In the genomic region with DNA sequence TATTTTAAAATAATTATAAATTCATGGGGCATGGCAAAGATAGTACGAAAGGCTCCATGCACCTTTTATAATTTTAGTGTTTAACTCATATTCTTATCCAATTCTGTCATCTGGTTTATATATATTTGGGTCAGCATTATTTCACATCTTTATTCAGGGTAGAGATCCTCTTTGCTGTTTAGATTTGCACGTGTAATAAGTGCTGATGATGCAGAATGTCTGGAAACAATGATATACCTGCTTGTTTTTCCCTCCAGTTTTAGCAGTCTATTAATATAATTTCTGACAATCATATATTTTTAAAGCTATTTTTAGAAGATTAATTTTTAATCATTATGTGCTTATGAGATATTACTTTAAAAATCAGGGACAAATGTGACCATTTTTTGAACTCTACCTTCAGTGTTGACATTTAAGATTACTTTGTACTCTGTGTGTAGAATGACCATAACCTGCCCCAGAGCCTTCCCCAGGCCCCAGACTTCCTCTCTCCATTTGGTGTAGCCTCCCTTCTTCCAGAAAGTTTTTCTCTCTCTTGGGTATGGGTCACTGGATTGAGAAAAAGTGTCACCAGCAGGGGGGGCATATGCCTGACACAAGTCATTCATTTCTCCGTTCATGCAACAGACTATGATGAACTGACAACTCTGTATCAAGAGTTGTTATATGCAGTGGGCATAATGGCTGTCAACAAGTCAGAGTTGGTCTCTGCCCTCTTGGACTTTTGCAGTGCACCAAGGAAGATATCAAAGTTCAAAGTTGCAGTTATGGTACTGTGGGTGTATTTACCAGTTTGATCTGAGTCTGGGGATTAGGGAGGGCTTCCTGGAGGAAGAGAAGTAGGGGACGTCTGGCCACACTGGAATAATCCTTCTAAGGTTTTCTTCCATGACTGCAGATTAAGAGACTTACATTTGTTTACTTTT, we compare ENCODE assay signal across 1 cellular context.
TF ChIP-seq lines count a peak whose summit lies in the region.

No MANE protein-coding gene starts in this region.

TF ChIP-seq in GM12878, 131 proteins besides CTCF, POLR2A, EP300 and RAD21:
- TF ChIP-seq, protein P1, sequence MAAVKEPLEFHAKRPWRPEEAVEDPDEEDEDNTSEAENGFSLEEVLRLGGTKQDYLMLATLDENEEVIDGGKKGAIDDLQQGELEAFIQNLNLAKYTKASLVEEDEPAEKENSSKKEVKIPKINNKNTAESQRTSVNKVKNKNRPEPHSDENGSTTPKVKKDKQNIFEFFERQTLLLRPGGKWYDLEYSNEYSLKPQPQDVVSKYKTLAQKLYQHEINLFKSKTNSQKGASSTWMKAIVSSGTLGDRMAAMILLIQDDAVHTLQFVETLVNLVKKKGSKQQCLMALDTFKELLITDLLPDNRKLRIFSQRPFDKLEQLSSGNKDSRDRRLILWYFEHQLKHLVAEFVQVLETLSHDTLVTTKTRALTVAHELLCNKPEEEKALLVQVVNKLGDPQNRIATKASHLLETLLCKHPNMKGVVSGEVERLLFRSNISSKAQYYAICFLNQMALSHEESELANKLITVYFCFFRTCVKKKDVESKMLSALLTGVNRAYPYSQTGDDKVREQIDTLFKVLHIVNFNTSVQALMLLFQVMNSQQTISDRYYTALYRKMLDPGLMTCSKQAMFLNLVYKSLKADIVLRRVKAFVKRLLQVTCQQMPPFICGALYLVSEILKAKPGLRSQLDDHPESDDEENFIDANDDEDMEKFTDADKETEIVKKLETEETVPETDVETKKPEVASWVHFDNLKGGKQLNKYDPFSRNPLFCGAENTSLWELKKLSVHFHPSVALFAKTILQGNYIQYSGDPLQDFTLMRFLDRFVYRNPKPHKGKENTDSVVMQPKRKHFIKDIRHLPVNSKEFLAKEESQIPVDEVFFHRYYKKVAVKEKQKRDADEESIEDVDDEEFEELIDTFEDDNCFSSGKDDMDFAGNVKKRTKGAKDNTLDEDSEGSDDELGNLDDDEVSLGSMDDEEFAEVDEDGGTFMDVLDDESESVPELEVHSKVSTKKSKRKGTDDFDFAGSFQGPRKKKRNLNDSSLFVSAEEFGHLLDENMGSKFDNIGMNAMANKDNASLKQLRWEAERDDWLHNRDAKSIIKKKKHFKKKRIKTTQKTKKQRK (IDR thresholded peaks at IDR 0.05; ENCODE audit: low read depth, low read length) = no peak
- TF ChIP-seq ATF7 (IDR thresholded peaks at IDR 0.05; ENCODE audit: low read depth) (no peak), FOXK2 (IDR thresholded peaks at IDR 0.05) (no peak), POLR2AphosphoS2 (IDR thresholded peaks at IDR 0.05; ENCODE audit: low read depth, low read length) (no peak), ZNF24 (IDR thresholded peaks at IDR 0.05) (no peak), ZNF274 (IDR thresholded peaks at IDR 0.05; ENCODE audit: insufficient read depth, insufficient read length) (no peak), TBL1XR1 (IDR thresholded peaks at IDR 0.05; ENCODE audit: low read depth, low read length) (no peak), EZH2 (IDR thresholded peaks at IDR 0.05; ENCODE audit: borderline replicate concordance, control insufficient read depth, low read depth, low read length) (no peak), BRCA1 (IDR thresholded peaks at IDR 0.05; ENCODE audit: low read depth, low read length) (no peak), CBX3 (IDR thresholded peaks at IDR 0.05; ENCODE audit: borderline replicate concordance, low read depth) (no peak), STAT3 (IDR thresholded peaks at IDR 0.05; ENCODE audit: low read depth, low read length) (no peak), MYB (IDR thresholded peaks at IDR 0.05; ENCODE audit: borderline replicate concordance, low read depth, low read length) (no peak), RELA (IDR thresholded peaks at IDR 0.05; ENCODE audit: borderline replicate concordance, partially characterized antibody) (no peak), NR2F1 (conservative IDR thresholded peaks at IDR 0.05) (no peak)
- TF ChIP-seq, protein P2, sequence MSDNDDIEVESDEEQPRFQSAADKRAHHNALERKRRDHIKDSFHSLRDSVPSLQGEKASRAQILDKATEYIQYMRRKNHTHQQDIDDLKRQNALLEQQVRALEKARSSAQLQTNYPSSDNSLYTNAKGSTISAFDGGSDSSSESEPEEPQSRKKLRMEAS (IDR thresholded peaks at IDR 0.05; ENCODE audit: low read depth, low read length) = no peak
- TF ChIP-seq, protein P3, sequence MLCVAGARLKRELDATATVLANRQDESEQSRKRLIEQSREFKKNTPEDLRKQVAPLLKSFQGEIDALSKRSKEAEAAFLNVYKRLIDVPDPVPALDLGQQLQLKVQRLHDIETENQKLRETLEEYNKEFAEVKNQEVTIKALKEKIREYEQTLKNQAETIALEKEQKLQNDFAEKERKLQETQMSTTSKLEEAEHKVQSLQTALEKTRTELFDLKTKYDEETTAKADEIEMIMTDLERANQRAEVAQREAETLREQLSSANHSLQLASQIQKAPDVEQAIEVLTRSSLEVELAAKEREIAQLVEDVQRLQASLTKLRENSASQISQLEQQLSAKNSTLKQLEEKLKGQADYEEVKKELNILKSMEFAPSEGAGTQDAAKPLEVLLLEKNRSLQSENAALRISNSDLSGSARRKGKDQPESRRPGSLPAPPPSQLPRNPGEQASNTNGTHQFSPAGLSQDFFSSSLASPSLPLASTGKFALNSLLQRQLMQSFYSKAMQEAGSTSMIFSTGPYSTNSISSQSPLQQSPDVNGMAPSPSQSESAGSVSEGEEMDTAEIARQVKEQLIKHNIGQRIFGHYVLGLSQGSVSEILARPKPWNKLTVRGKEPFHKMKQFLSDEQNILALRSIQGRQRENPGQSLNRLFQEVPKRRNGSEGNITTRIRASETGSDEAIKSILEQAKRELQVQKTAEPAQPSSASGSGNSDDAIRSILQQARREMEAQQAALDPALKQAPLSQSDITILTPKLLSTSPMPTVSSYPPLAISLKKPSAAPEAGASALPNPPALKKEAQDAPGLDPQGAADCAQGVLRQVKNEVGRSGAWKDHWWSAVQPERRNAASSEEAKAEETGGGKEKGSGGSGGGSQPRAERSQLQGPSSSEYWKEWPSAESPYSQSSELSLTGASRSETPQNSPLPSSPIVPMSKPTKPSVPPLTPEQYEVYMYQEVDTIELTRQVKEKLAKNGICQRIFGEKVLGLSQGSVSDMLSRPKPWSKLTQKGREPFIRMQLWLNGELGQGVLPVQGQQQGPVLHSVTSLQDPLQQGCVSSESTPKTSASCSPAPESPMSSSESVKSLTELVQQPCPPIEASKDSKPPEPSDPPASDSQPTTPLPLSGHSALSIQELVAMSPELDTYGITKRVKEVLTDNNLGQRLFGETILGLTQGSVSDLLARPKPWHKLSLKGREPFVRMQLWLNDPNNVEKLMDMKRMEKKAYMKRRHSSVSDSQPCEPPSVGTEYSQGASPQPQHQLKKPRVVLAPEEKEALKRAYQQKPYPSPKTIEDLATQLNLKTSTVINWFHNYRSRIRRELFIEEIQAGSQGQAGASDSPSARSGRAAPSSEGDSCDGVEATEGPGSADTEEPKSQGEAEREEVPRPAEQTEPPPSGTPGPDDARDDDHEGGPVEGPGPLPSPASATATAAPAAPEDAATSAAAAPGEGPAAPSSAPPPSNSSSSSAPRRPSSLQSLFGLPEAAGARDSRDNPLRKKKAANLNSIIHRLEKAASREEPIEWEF (IDR thresholded peaks at IDR 0.05; ENCODE audit: insufficient replicate concordance, low read depth, low read length) = no peak
- TF ChIP-seq, protein P4, sequence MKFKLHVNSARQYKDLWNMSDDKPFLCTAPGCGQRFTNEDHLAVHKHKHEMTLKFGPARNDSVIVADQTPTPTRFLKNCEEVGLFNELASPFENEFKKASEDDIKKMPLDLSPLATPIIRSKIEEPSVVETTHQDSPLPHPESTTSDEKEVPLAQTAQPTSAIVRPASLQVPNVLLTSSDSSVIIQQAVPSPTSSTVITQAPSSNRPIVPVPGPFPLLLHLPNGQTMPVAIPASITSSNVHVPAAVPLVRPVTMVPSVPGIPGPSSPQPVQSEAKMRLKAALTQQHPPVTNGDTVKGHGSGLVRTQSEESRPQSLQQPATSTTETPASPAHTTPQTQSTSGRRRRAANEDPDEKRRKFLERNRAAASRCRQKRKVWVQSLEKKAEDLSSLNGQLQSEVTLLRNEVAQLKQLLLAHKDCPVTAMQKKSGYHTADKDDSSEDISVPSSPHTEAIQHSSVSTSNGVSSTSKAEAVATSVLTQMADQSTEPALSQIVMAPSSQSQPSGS (IDR thresholded peaks at IDR 0.05; ENCODE audit: low read length) = no peak
